ENCODE assay signal across 15 cellular contexts in the genomic region with DNA sequence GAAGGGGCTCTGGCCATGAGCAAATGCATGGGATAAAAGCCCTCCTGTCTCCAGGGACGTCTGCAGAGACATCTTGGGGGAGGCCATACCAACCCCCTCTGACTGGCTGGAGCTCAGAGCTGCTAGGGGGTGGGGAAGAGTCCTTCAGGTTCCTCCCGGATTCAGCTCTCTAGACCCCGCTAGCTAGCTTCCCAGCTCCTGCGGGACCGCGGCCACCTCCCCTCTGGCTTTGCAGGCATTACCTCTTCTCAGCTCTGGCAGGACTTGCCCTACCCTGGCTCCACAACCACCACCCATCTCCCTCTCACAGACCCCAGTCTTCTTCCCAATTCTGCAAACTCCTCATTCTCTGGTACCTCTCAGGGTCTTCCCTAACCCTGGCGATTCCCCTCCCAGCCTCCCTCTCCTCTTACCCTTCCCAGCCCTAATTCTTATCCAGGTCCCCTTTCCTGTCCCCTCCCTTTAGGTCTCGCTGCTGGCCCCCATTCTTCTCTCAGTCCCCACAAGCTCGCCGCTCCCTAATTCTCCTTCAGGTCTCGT. TPM values are rescaled to one million over a fixed set of nuclear protein-coding genes. Genes with fewer than 3 reads are reported as not detected.
A peak's percentile ranks its signal among the peaks of the same experiment; 100 is the strongest.
DNase-seq lines count a peak whose midpoint lies in the region; ATAC-seq and TF ChIP-seq lines count a peak whose summit lies in the region.
"Had no signal": no experiment of that assay in that cellular context is flagged by ENCODE, and none has a peak within 500 bp of the region (broad histone marks: within the 10 kb centered on the region; RNA-seq: fewer than 3 reads in every experiment).

No MANE protein-coding gene starts in this region.

- H2AFZ ChIP-seq in trophoblast cell (ENCODE audit: insufficient read depth, low read length, poor library complexity): no peak overlapping the region

- H3K79me2 ChIP-seq in trophoblast cell (ENCODE audit: control insufficient read depth, insufficient read depth, low read length, poor library complexity): no peaks in the 10 kb centered on the region

- no peak overlapping the region for H2BK5ac ChIP-seq in trophoblast cell (ENCODE audit: low read depth, low read length, poor library complexity)

- peaks cover 62% of the 10 kb centered on the region for H3K27me3 Mint-ChIP-seq in brain

- H3K4ac ChIP-seq in trophoblast cell (ENCODE audit: low read depth, low read length): no peak overlapping the region

- H3K9me3 ChIP-seq in HUES48 (ENCODE audit: control insufficient read depth, insufficient read depth, low read length) (no peaks in the 10 kb centered on the region), iPS-20b (ENCODE audit: insufficient read depth, low read depth, low read length) (no peaks in the 10 kb centered on the region), trophoblast cell (ENCODE audit: insufficient read depth, low read depth, low read length) (no peaks in the 10 kb centered on the region)
- H3K9me3 ChIP-seq: adrenal gland had no signal

- TF ChIP-seq CTCF in brain (conservative IDR thresholded peaks at IDR 0.05): no peak

- H3K27ac Mint-ChIP-seq in brain: peak overlapping the region; percentile 44 to 95 (median 88)
- H3K27ac Mint-ChIP-seq: activated CD4-positive, alpha-beta T cell treated with anti-CD3 and anti-CD28 coated beads, Interleukin-2, amount 10 ng/mL, durations not matched to agents 7 days and 5 days; activated T-helper 1 cell treated with anti-CD3 and anti-CD28 coated beads, Interleukin-12 subunit alpha, Interleukin-12 subunit beta, Interleukin-2, Interleukin-4 antibody, amounts not matched to agents 30 ng/mL and 10 ng/mL and 1 ng/mL, durations not matched to agents 14 hours and 24 hours and 36 hours had no signal

- H3K9me3 Mint-ChIP-seq in brain: peaks cover 3 to 17% (median 8%) of the 10 kb centered on the region in 5 experiments
- H3K9me3 Mint-ChIP-seq: activated CD4-positive, alpha-beta T cell treated with anti-CD3 and anti-CD28 coated beads, Interleukin-2, amount 10 ng/mL, durations not matched to agents 7 days and 5 days; activated T-helper 1 cell treated with anti-CD3 and anti-CD28 coated beads, Interleukin-12 subunit alpha, Interleukin-12 subunit beta, Interleukin-2, Interleukin-4 antibody, amounts not matched to agents 30 ng/mL and 10 ng/mL and 1 ng/mL, durations not matched to agents 14 hours and 24 hours and 36 hours had no signal

- no peak overlapping the region for H4K91ac ChIP-seq in trophoblast cell (ENCODE audit: low read depth, low read length)

- no peak overlapping the region for H2AK5ac ChIP-seq in trophoblast cell (ENCODE audit: low read length)

- H2BK12ac ChIP-seq in trophoblast cell (ENCODE audit: low read length): no peak overlapping the region

- H4K12ac ChIP-seq in trophoblast cell (ENCODE audit: low read depth, low read length): no peak overlapping the region

- DNase-seq in trophoblast cell: no peak
- DNase-seq in dermis blood vessel endothelial cell: no peak
- DNase-seq: activated CD4-positive, alpha-beta T cell treated with anti-CD3 and anti-CD28 coated beads, Interleukin-2, amount 10 ng/mL, durations not matched to agents 7 days and 5 days; EL; stimulated activated CD8-positive, alpha-beta memory T cell treated with anti-CD3 and anti-CD28 coated beads, Interleukin-4, amount 100 ng/mL, for 48 hours; T-helper 9 cell had no signal

- no peaks in the 10 kb centered on the region for H3K79me1 ChIP-seq in trophoblast cell (ENCODE audit: low read length)

- H3K9ac ChIP-seq in HUES48 (ENCODE audit: low read depth, low read length) (no peak overlapping the region), iPS-20b (ENCODE audit: low read depth, low read length) (peak overlapping the region; percentile 56; the same call in 1 of the 2 replicates), trophoblast cell (ENCODE audit: low read length) (no peak overlapping the region)

- no peak overlapping the region for H2BK120ac ChIP-seq in trophoblast cell (ENCODE audit: insufficient read depth, low read length, poor library complexity)

- H3K18ac ChIP-seq in trophoblast cell (ENCODE audit: low read length): no peak overlapping the region

- H3K23ac ChIP-seq in trophoblast cell (ENCODE audit: low read length): no peak overlapping the region

- H4K8ac ChIP-seq in trophoblast cell (ENCODE audit: low read depth, low read length): no peak overlapping the region

- no peak overlapping the region for H3K27ac ChIP-seq in HUES48 (ENCODE audit: low read depth, low read length)
- H3K27ac ChIP-seq in iPS-20b (ENCODE audit: low read length): no peak overlapping the region
- H3K27ac ChIP-seq in trophoblast cell (ENCODE audit: low read depth, low read length): no peak overlapping the region
- H3K27ac ChIP-seq: C4-2B had no signal

- H3K27me3 ChIP-seq in HUES48 (ENCODE audit: control insufficient read depth, insufficient read depth, low read length): peaks cover 35% of the 10 kb centered on the region
- H3K27me3 ChIP-seq in iPS-20b (ENCODE audit: insufficient read depth, low read length): peaks cover 64% of the 10 kb centered on the region
- H3K27me3 ChIP-seq in trophoblast cell (ENCODE audit: insufficient read depth, low read length): peaks cover 20% of the 10 kb centered on the region

- WGBS in trophoblast cell (ENCODE audit: extremely low coverage, insufficient coverage, insufficient read length): no CpG with 5 or more reads among the region's 11 CpGs

- H3K4me1 ChIP-seq in HUES48 (ENCODE audit: control insufficient read depth, insufficient read depth, low read length): peaks cover 12% of the 10 kb centered on the region; the same call in 1 of the 2 replicates
- peaks cover 9% of the 10 kb centered on the region for H3K4me1 ChIP-seq in iPS-20b (ENCODE audit: insufficient read depth, low read length)
- peaks cover 5 to 9% of the 10 kb centered on the region in 2 experiments for H3K4me1 ChIP-seq in trophoblast cell (ENCODE audit: control insufficient read depth in 1 of 2, insufficient read depth in 2 of 2, low read length in 2 of 2)

- H3K36me3 Mint-ChIP-seq in brain: no peaks in the 10 kb centered on the region

- ATAC-seq in HG03280 (IDR thresholded peaks at IDR 0.05; ENCODE audit: unreplicated experiment) (no peak), HG02678 (IDR thresholded peaks at IDR 0.05; ENCODE audit: unreplicated experiment) (no peak)
- ATAC-seq: GM12878 had no signal

- peak overlapping the region; percentile 81 for H3K4me2 ChIP-seq in trophoblast cell (ENCODE audit: low read length)

- H3K36me3 ChIP-seq in HUES48 (ENCODE audit: control insufficient read depth, insufficient read depth, low read length) (no peaks in the 10 kb centered on the region), iPS-20b (ENCODE audit: insufficient read depth, low read depth, low read length) (no peaks in the 10 kb centered on the region), trophoblast cell (ENCODE audit: control insufficient read depth in 1 of 2, insufficient read depth in 2 of 2, low read length in 2 of 2) (no peaks in the 10 kb centered on the region)
- H3K36me3 ChIP-seq: adrenal gland had no signal

- H3K4me1 Mint-ChIP-seq in brain: peaks cover 76% of the 10 kb centered on the region
- H3K4me1 Mint-ChIP-seq: activated CD4-positive, alpha-beta T cell treated with anti-CD3 and anti-CD28 coated beads, Interleukin-2, amount 10 ng/mL, durations not matched to agents 7 days and 5 days had no signal

- peak overlapping the region; percentile 85 to 93 (median 87) for H3K4me3 Mint-ChIP-seq in brain
- H3K4me3 Mint-ChIP-seq: activated CD4-positive, alpha-beta T cell treated with anti-CD3 and anti-CD28 coated beads, Interleukin-2, amount 10 ng/mL, durations not matched to agents 7 days and 5 days; activated T-helper 1 cell treated with anti-CD3 and anti-CD28 coated beads, Interleukin-12 subunit alpha, Interleukin-12 subunit beta, Interleukin-2, Interleukin-4 antibody, amounts not matched to agents 30 ng/mL and 10 ng/mL and 1 ng/mL, durations not matched to agents 14 hours and 24 hours and 36 hours had no signal

- H3K4me3 ChIP-seq in HUES48 (ENCODE audit: low read depth, low read length): peak overlapping the region; percentile 84
- H3K4me3 ChIP-seq in iPS-20b (ENCODE audit: low read length): peak overlapping the region; percentile 77
- no peak overlapping the region for H3K4me3 ChIP-seq in trophoblast cell (ENCODE audit: low read depth, low read length)
- H3K4me3 ChIP-seq: GM12878 had no signal

- no peak overlapping the region for H3K14ac ChIP-seq in trophoblast cell (ENCODE audit: low read length)

RNA-seq across cellular contexts. Expression of a gene that starts 0.8 kb away (rescaled TPM):
- polyA plus RNA-seq in brain (ENCODE audit: insufficient read depth, low read depth, low replicate concordance): 82.2 TPM
- polyA plus RNA-seq in trophoblast cell (2013): 0.29 and 0.37 TPM in 2 replicates
- total RNA-seq in dermis blood vessel endothelial cell: not detected in 2 replicates
- total RNA-seq: activated CD4-positive, alpha-beta T cell treated with anti-CD3 and anti-CD28 coated beads, Interleukin-2, amount 10 ng/mL, durations not matched to agents 7 days and 5 days; activated T-helper 1 cell treated with anti-CD3 and anti-CD28 coated beads, Interleukin-12 subunit alpha, Interleukin-12 subunit beta, Interleukin-2, Interleukin-4 antibody, amounts not matched to agents 30 ng/mL and 10 ng/mL and 1 ng/mL, durations not matched to agents 14 hours and 24 hours and 36 hours; GM12878 had no signal
- polyA plus RNA-seq: GM12878 had no signal
